2 cellular contexts compared by ENCODE assay signal in the genomic region with DNA sequence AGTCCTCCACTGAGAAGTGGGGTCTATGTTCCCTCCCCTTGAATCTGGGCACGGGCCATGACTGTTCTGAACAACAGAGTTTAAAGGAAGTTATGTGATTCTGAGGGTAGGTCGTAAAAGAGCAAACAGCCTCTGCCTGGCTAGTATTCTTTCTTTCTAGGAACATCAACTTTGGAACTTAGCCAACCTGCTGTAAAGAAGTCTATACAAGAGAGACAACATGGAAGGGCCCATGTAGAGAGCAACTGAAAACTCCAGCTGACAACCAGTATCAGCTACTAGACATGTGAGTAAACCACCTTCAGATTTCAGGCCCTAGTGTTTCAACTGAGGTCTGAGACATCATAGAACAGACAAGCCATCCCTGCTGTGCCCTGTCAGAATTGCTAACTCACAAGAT.
TF ChIP-seq lines count a peak whose summit lies in the region.

No MANE protein-coding gene starts in this region.

TF ChIP-seq in HEK293, 187 proteins besides CTCF, POLR2A, EP300 and RAD21 (continues in another document):
- TF ChIP-seq ZNF302 (tag by site-specific recombination; IDR thresholded peaks at IDR 0.05; ENCODE audit: low read depth) (no peak), WT1 (tag by site-specific recombination; IDR thresholded peaks at IDR 0.05) (no peak), ZNF639 (tag by site-specific recombination; IDR thresholded peaks at IDR 0.05) (no peak), ZNF596 (tag by site-specific recombination; IDR thresholded peaks at IDR 0.05) (no peak), KLF16 (tag by site-specific recombination; IDR thresholded peaks at IDR 0.05) (no peak), ZNF654 (tag by site-specific recombination; IDR thresholded peaks at IDR 0.05; ENCODE audit: low read depth) (no peak), ZNF121 (tag by site-specific recombination; IDR thresholded peaks at IDR 0.05) (no peak), ZNF114 (tag by site-specific recombination; IDR thresholded peaks at IDR 0.05) (no peak), ZBTB48 (tag by site-specific recombination; IDR thresholded peaks at IDR 0.05) (peak; percentile 68; the same call in 1 of the 2 replicates), ZNF350 (tag by site-specific recombination; IDR thresholded peaks at IDR 0.05) (no peak), ZNF76 (tag by site-specific recombination; IDR thresholded peaks at IDR 0.05; ENCODE audit: borderline replicate concordance, low read depth) (no peak), ZNF658 (tag by site-specific recombination; IDR thresholded peaks at IDR 0.05) (no peak), FEZF1 (tag by site-specific recombination; IDR thresholded peaks at IDR 0.05) (peak; percentile 38; the same call in 1 of the 2 replicates), ZNF785 (tag by site-specific recombination; IDR thresholded peaks at IDR 0.05) (no peak), PRDM4 (tag by site-specific recombination; IDR thresholded peaks at IDR 0.05) (no peak)
- TF ChIP-seq, protein P1, sequence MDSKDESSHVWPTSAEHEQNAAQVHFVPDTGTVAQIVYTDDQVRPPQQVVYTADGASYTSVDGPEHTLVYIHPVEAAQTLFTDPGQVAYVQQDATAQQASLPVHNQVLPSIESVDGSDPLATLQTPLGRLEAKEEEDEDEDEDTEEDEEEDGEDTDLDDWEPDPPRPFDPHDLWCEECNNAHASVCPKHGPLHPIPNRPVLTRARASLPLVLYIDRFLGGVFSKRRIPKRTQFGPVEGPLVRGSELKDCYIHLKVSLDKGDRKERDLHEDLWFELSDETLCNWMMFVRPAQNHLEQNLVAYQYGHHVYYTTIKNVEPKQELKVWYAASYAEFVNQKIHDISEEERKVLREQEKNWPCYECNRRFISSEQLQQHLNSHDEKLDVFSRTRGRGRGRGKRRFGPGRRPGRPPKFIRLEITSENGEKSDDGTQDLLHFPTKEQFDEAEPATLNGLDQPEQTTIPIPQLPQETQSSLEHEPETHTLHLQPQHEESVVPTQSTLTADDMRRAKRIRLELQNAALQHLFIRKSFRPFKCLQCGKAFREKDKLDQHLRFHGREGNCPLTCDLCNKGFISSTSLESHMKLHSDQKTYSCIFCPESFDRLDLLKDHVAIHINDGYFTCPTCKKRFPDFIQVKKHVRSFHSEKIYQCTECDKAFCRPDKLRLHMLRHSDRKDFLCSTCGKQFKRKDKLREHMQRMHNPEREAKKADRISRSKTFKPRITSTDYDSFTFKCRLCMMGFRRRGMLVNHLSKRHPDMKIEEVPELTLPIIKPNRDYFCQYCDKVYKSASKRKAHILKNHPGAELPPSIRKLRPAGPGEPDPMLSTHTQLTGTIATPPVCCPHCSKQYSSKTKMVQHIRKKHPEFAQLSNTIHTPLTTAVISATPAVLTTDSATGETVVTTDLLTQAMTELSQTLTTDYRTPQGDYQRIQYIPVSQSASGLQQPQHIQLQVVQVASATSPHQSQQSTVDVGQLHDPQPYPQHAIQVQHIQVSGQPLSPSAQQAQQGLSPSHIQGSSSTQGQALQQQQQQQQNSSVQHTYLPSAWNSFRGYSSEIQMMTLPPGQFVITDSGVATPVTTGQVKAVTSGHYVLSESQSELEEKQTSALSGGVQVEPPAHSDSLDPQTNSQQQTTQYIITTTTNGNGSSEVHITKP (tag by site-specific recombination; IDR thresholded peaks at IDR 0.05): peak; percentile 67
- TF ChIP-seq, protein P2, sequence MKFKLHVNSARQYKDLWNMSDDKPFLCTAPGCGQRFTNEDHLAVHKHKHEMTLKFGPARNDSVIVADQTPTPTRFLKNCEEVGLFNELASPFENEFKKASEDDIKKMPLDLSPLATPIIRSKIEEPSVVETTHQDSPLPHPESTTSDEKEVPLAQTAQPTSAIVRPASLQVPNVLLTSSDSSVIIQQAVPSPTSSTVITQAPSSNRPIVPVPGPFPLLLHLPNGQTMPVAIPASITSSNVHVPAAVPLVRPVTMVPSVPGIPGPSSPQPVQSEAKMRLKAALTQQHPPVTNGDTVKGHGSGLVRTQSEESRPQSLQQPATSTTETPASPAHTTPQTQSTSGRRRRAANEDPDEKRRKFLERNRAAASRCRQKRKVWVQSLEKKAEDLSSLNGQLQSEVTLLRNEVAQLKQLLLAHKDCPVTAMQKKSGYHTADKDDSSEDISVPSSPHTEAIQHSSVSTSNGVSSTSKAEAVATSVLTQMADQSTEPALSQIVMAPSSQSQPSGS (tag by site-specific recombination; IDR thresholded peaks at IDR 0.05; ENCODE audit: low read depth): no peak
- TF ChIP-seq, protein P3, sequence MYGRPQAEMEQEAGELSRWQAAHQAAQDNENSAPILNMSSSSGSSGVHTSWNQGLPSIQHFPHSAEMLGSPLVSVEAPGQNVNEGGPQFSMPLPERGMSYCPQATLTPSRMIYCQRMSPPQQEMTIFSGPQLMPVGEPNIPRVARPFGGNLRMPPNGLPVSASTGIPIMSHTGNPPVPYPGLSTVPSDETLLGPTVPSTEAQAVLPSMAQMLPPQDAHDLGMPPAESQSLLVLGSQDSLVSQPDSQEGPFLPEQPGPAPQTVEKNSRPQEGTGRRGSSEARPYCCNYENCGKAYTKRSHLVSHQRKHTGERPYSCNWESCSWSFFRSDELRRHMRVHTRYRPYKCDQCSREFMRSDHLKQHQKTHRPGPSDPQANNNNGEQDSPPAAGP (tag by site-specific recombination; IDR thresholded peaks at IDR 0.05): no peak

TF ChIP-seq in HepG2, 621 proteins besides CTCF, POLR2A, EP300 and RAD21:
- TF ChIP-seq ZFP90 (CRISPR knock-in tag; IDR thresholded peaks at IDR 0.05; ENCODE audit: borderline replicate concordance) (no peak), ZNF331 (CRISPR knock-in tag; IDR thresholded peaks at IDR 0.05) (0 out of 2 replicates have a peak, but pooled peaks have one; percentile 12), ZNF335 (CRISPR knock-in tag; IDR thresholded peaks at IDR 0.05) (0 out of 2 replicates have a peak, but pooled peaks have one; percentile 46), IKZF4 (CRISPR knock-in tag; IDR thresholded peaks at IDR 0.05; ENCODE audit: borderline replicate concordance, low read depth, not compliant biosample characterization) (no peak), BCL6 (CRISPR knock-in tag; IDR thresholded peaks at IDR 0.05) (peak; percentile 97), CHD4 (IDR thresholded peaks at IDR 0.05; ENCODE audit: borderline replicate concordance, low read length) (no peak), PRDM4 (CRISPR knock-in tag; IDR thresholded peaks at IDR 0.05; ENCODE audit: borderline replicate concordance) (no peak), PHF21A (CRISPR knock-in tag; IDR thresholded peaks at IDR 0.05) (no peak)
- TF ChIP-seq, protein P4, sequence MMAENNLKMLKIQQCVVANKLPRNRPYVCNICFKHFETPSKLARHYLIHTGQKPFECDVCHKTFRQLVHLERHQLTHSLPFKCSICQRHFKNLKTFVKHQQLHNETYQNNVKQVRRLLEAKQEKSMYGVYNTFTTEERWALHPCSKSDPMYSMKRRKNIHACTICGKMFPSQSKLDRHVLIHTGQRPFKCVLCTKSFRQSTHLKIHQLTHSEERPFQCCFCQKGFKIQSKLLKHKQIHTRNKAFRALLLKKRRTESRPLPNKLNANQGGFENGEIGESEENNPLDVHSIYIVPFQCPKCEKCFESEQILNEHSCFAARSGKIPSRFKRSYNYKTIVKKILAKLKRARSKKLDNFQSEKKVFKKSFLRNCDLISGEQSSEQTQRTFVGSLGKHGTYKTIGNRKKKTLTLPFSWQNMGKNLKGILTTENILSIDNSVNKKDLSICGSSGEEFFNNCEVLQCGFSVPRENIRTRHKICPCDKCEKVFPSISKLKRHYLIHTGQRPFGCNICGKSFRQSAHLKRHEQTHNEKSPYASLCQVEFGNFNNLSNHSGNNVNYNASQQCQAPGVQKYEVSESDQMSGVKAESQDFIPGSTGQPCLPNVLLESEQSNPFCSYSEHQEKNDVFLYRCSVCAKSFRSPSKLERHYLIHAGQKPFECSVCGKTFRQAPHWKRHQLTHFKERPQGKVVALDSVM (CRISPR knock-in tag; IDR thresholded peaks at IDR 0.05): no peak
